In the genomic region with DNA sequence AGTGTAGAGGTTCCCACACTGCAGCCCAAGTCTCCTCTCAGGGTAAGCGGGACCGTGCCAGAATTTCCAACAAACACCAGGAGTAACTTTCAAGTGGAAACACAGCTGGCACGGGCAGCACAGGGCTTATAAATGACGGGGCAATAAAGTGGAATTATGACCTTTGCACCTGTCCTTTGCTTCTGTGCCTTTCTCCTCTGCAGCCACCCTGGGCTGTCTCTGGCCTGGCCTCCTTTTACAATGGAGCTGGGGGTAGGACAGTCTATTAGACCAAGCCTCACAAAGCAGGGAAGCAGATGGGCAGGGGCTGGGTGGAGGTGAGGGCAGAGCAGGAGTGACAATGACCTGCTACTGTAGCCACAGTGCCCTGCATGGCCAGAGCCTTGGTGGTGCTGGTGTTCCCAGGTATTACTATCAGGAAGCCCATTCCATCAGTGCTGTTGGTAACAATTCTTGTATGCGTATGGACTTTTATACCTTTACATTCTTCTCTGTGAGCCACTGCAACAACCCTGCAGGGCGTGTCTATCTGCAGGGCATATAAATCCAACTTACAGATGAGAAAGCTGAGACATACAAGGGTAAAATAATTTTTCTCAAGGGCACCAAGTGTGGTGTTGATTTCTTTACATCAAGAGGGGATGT, we compare ENCODE assay signal across 26 cellular contexts.
"Had no signal": no experiment of that assay in that cellular context is flagged by ENCODE, and none has a peak within 500 bp of the region (broad histone marks: within the 10 kb centered on the region; RNA-seq: fewer than 3 reads in every experiment).

No MANE protein-coding gene starts in this region.

- H3K4me3 ChIP-seq: MG63, SJSA1 had no signal

- H3K9me3 ChIP-seq: MG63 had no signal

- ATAC-seq: activated T-cell treated with anti-CD3 and anti-CD28 coated beads, Interleukin-2, amount 50 U/mL, for 4 hours; Panc1; SK-N-SH treated with all-trans-retinoic acid at 6 μM for 48 hours had no signal

- DNase-seq: activated B cell treated with CpG ODN at 0.5 μM for 24 hours; activated CD4-positive, alpha-beta memory T cell treated with anti-CD3 and anti-CD28 coated beads for 36 hours; activated CD4-positive, alpha-beta T cell treated with anti-CD3 and anti-CD28 coated beads, Interleukin-2, amount 10 ng/mL, durations not matched to agents 7 days and 5 days; activated CD8-positive, alpha-beta memory T cell treated with anti-CD3 and anti-CD28 coated beads for 24 hours; activated gamma-delta T cell; activated naive CD4-positive, alpha-beta T cell treated with anti-CD3 and anti-CD28 coated beads for 36 hours; activated T-cell treated with anti-CD3 and anti-CD28 coated beads, Interleukin-2, amount 50 U/mL, for 4 hours; amygdala; MG63; MV-4-11; NCI-H1105; NCI-H1436; NCI-H1694 treated with DMSO at 0.1 percent for 48 hours; NCI-H2029 treated with DMSO at 0.1 percent for 48 hours; NCI-H345; NCI-H510A; NCI-H526 treated with DMSO at 0.1 percent for 48 hours; NK-92 treated with Interleukin-12 subunit alpha and Interleukin-12 subunit beta, amount 100 ng/mL, for 24 hours; OCI-M1; SHP77; SW 1271 had no signal

- H3K27ac ChIP-seq: SJSA1 had no signal

- FAIRE-seq: astrocyte, TTC549 had no signal

- H3K27me3 ChIP-seq: MG63, SJSA1 had no signal
